ENCODE assay signal across 15 cellular contexts in the genomic region with DNA sequence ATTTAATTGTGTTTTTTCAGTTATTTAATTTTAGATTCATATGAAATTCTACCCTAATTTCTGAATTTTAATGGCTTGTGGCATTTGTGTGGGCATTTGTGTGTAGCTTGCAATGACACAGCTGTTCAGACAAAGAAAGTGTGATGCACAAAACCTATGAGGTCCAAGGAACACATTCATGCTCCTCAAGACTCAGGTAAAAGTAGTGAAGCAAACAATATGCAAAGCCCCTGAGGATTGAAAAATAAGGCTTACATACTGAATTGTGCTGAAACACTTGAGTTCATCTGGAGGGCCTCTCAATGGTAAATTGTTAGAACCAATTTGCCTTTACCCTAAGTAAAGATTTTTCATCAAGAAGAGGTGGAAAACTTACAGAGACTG. TPM values are rescaled to one million over a fixed set of nuclear protein-coding genes. Genes with fewer than 3 reads are reported as not detected.
A peak's percentile ranks its signal among the peaks of the same experiment; 100 is the strongest.
DNase-seq lines count a peak whose midpoint lies in the region; ATAC-seq and TF ChIP-seq lines count a peak whose summit lies in the region.
"Had no signal": no experiment of that assay in that cellular context is flagged by ENCODE, and none has a peak within 500 bp of the region (broad histone marks: within the 10 kb centered on the region; RNA-seq: fewer than 3 reads in every experiment).

No MANE protein-coding gene starts in this region.

- H3K79me2 ChIP-seq in mesendoderm (ENCODE audit: control insufficient read depth, insufficient read depth, low read length): no peaks in the 10 kb centered on the region
- no peaks in the 10 kb centered on the region for H3K79me2 ChIP-seq in GM23338 (replicated peaks; ENCODE audit: insufficient read depth)

- H3K27ac Mint-ChIP-seq in GM23338: no peak overlapping the region
- no peak overlapping the region for H3K27ac Mint-ChIP-seq in activated CD8-positive, alpha-beta T cell treated with anti-CD3 and anti-CD28 coated beads, Interleukin-2, amount 10 ng/mL, durations not matched to agents 7 days and 5 days

- ATAC-seq in GM18519 (IDR thresholded peaks at IDR 0.05; ENCODE audit: low FRiP score, unreplicated experiment) (peak; percentile 22), GM21619 (IDR thresholded peaks at IDR 0.05; ENCODE audit: unreplicated experiment) (peak; percentile 15), GM23338 (no peak)
- no peak for ATAC-seq in activated CD8-positive, alpha-beta T cell treated with anti-CD3 and anti-CD28 coated beads, Interleukin-2, amount 10 ng/mL, durations not matched to agents 7 days and 5 days
- ATAC-seq: left colon had no signal

- H3K23ac ChIP-seq in mesendoderm (ENCODE audit: low read length): no peak overlapping the region

- no peak overlapping the region for H3K4me3 Mint-ChIP-seq in GM23338
- no peak overlapping the region for H3K4me3 Mint-ChIP-seq in activated CD8-positive, alpha-beta T cell treated with anti-CD3 and anti-CD28 coated beads, Interleukin-2, amount 10 ng/mL, durations not matched to agents 7 days and 5 days

- H3K36me3 ChIP-seq in KOPT-K1 (ENCODE audit: insufficient read depth, low read length) (no peaks in the 10 kb centered on the region), mesendoderm (ENCODE audit: control insufficient read depth, insufficient read depth, low read length) (no peaks in the 10 kb centered on the region), GM23338 (ENCODE audit: insufficient read depth) (no peaks in the 10 kb centered on the region)
- H3K36me3 ChIP-seq: sigmoid colon had no signal

- no peak overlapping the region for H2BK15ac ChIP-seq in mesendoderm (replicated peaks; ENCODE audit: low read depth)

- no peak for TF ChIP-seq CTCF in GM23338 (conservative IDR thresholded peaks at IDR 0.05; ENCODE audit: low read depth in 2 of 2)

- no peaks in the 10 kb centered on the region for H3K27me3 ChIP-seq in mesendoderm (ENCODE audit: insufficient read depth, low read length, poor library complexity)
- no peaks in the 10 kb centered on the region for H3K27me3 ChIP-seq in GM23338 (ENCODE audit: insufficient read depth)
- H3K27me3 ChIP-seq: sigmoid colon, testis had no signal

- no peaks in the 10 kb centered on the region for H3F3A ChIP-seq in GM23338 (replicated peaks; ENCODE audit: low read depth)

- H3K4me3 ChIP-seq in mesendoderm (ENCODE audit: low read length) (no peak overlapping the region), GM23338 (no peak overlapping the region)
- H3K4me3 ChIP-seq: sigmoid colon, testis had no signal

- CTCF ChIA-PET in activated CD8-positive, alpha-beta T cell treated with anti-CD3 and anti-CD28 coated beads, Interleukin-2, amount 10 ng/mL, durations not matched to agents 7 days and 5 days (lab: Charles Lee): no interaction called here

- H3K79me1 ChIP-seq in mesendoderm (ENCODE audit: low read length): no peaks in the 10 kb centered on the region

- H3K27me3 Mint-ChIP-seq in GM23338 (ENCODE audit: insufficient read depth, low read depth, poor library complexity): peaks cover 2% of the 10 kb centered on the region
- no peaks in the 10 kb centered on the region for H3K27me3 Mint-ChIP-seq in activated CD8-positive, alpha-beta T cell treated with anti-CD3 and anti-CD28 coated beads, Interleukin-2, amount 10 ng/mL, durations not matched to agents 7 days and 5 days (ENCODE audit: low read depth)
- H3K27me3 Mint-ChIP-seq: activated CD4-positive, alpha-beta T cell treated with anti-CD3 and anti-CD28 coated beads, Interleukin-2, amount 10 ng/mL, durations not matched to agents 24 days and 14 days had no signal

- H3K56ac ChIP-seq in mesendoderm (ENCODE audit: low read length): no peak overlapping the region

- no peak overlapping the region for H2BK5ac ChIP-seq in mesendoderm (ENCODE audit: low read length)

- H2AK5ac ChIP-seq in mesendoderm (ENCODE audit: low read length): peak overlapping the region; percentile 49

- peak overlapping the region; percentile 51 for H3K18ac ChIP-seq in mesendoderm (ENCODE audit: low read length)

- no peaks in the 10 kb centered on the region for H3K4me1 ChIP-seq in mesendoderm (ENCODE audit: control insufficient read depth, low read depth, low read length)
- H3K4me1 ChIP-seq in GM23338 (ENCODE audit: insufficient read depth): no peaks in the 10 kb centered on the region
- H3K4me1 ChIP-seq: sigmoid colon, testis had no signal

- no peak overlapping the region for H3K4me2 ChIP-seq in mesendoderm (ENCODE audit: low read length)
- no peak overlapping the region for H3K4me2 ChIP-seq in GM23338

- no peaks in the 10 kb centered on the region for H3K9me3 Mint-ChIP-seq in GM23338
- no peaks in the 10 kb centered on the region for H3K9me3 Mint-ChIP-seq in activated CD8-positive, alpha-beta T cell treated with anti-CD3 and anti-CD28 coated beads, Interleukin-2, amount 10 ng/mL, durations not matched to agents 7 days and 5 days (ENCODE audit: insufficient read depth)

- H3K27ac ChIP-seq in KOPT-K1 (ENCODE audit: low read depth, low read length, poor library complexity, severe bottlenecking): peak overlapping the region; percentile 66
- no peak overlapping the region for H3K27ac ChIP-seq in mesendoderm (ENCODE audit: low read depth, low read length)
- H3K27ac ChIP-seq in GM23338 (ENCODE audit: low read depth): no peak overlapping the region
- H3K27ac ChIP-seq: sigmoid colon, testis had no signal

- H4K20me1 ChIP-seq in GM23338 (replicated peaks; ENCODE audit: insufficient read depth): no peaks in the 10 kb centered on the region

- H3K4me1 Mint-ChIP-seq in GM23338: no peaks in the 10 kb centered on the region
- peaks cover 30% of the 10 kb centered on the region for H3K4me1 Mint-ChIP-seq in activated CD8-positive, alpha-beta T cell treated with anti-CD3 and anti-CD28 coated beads, Interleukin-2, amount 10 ng/mL, durations not matched to agents 7 days and 5 days (ENCODE audit: low read depth)

- no peaks in the 10 kb centered on the region for H3K9me3 ChIP-seq in KOPT-K1 (ENCODE audit: insufficient read depth, low read length, poor library complexity, severe bottlenecking)
- H3K9me3 ChIP-seq: sigmoid colon, testis had no signal

- H3K4ac ChIP-seq in mesendoderm (ENCODE audit: low read depth, low read length): no peak overlapping the region

- H2BK120ac ChIP-seq in mesendoderm (ENCODE audit: low read depth, low read length): no peak overlapping the region

- POLR2A ChIA-PET in activated CD8-positive, alpha-beta T cell treated with anti-CD3 and anti-CD28 coated beads, Interleukin-2, amount 10 ng/mL, durations not matched to agents 7 days and 5 days (lab: Charles Lee): interaction anchor here (0.7 kb wide), 1 partner anchor 18 kb away, joined by 3 read pairs; no protein-coding TSS in a partner anchor

- no peak overlapping the region for H4K8ac ChIP-seq in mesendoderm (ENCODE audit: low read depth, low read length)

- no peak overlapping the region for H4K5ac ChIP-seq in mesendoderm (ENCODE audit: low read length)

- H3K9me2 ChIP-seq in GM23338 (ENCODE audit: insufficient read depth): peaks cover 6% of the 10 kb centered on the region; the same call in 1 of the 2 replicates

- no peak for DNase-seq in mesendoderm
- no peak for DNase-seq in GM23338 (ENCODE audit: low spot score)
- DNase-seq in activated CD8-positive, alpha-beta T cell treated with anti-CD3 and anti-CD28 coated beads, Interleukin-2, amount 10 ng/mL, durations not matched to agents 7 days and 5 days: no peak
- no peak for DNase-seq in DMS 273 (lab: John Stamatoyannopoulos, UW; ENCODE audit: unreplicated experiment)
- DNase-seq: activated CD4-positive, alpha-beta T cell treated with anti-CD3 and anti-CD28 coated beads, Interleukin-2, amount 10 ng/mL, durations not matched to agents 24 days and 14 days; C1 segment of cervical spinal cord; effector CD4-positive, alpha-beta T cell; left colon; sigmoid colon; stimulated activated CD4-positive, alpha-beta T cell treated with anti-CD3 and anti-CD28 coated beads, Interleukin-2, amount 100 ng/mL, for 48 hours; testis had no signal

- H3K36me3 Mint-ChIP-seq in GM23338 (ENCODE audit: low read depth): no peaks in the 10 kb centered on the region
- H3K36me3 Mint-ChIP-seq in activated CD8-positive, alpha-beta T cell treated with anti-CD3 and anti-CD28 coated beads, Interleukin-2, amount 10 ng/mL, durations not matched to agents 7 days and 5 days (ENCODE audit: low read depth): peaks cover 18% of the 10 kb centered on the region

- H2AFZ ChIP-seq in GM23338: no peak overlapping the region

- H3K9ac ChIP-seq in mesendoderm (ENCODE audit: low read length): no peak overlapping the region

TF ChIP-seq in GM23338, 12 proteins besides CTCF, POLR2A, EP300 and RAD21 (continues in another document):
- TF ChIP-seq ETS1 (IDR thresholded peaks at IDR 0.05): no peak

RNA-seq across cellular contexts. Expression of gene IL7R, which starts 28.1 kb away (rescaled TPM):
- under 0.01 TPM for polyA plus RNA-seq in mesendoderm (2013, experiment 1 of 2)
- polyA plus RNA-seq in mesendoderm (2013, experiment 2 of 2): 0.04 TPM
- total RNA-seq in GM23338 (2014; rRNA removed; shearing (Covaris generic)): not detected in 2 replicates
- not detected in 2 replicates for polyA plus RNA-seq in GM23338 (2016; fragmentation: Nextera tagmentation; extraction: Ambion mirVana)
- total RNA-seq in activated CD8-positive, alpha-beta T cell treated with anti-CD3 and anti-CD28 coated beads, Interleukin-2, amount 10 ng/mL, durations not matched to agents 7 days and 5 days: 10 to 100 TPM; 45.4 to 48.4 TPM

RNA-seq across cellular contexts. Expression of gene CAPSL, which starts 53.6 kb away (rescaled TPM):
- 0.04 TPM for polyA plus RNA-seq in mesendoderm (2013, experiment 1 of 2)
- polyA plus RNA-seq in mesendoderm (2013, experiment 2 of 2): not detected
- total RNA-seq in GM23338 (2014; rRNA removed; shearing (Covaris generic)): not detected in 2 replicates
- 0.37 and 0.73 TPM in 2 replicates for polyA plus RNA-seq in GM23338 (2016; fragmentation: Nextera tagmentation; extraction: Ambion mirVana)
- total RNA-seq in activated CD8-positive, alpha-beta T cell treated with anti-CD3 and anti-CD28 coated beads, Interleukin-2, amount 10 ng/mL, durations not matched to agents 7 days and 5 days: not detected
- total RNA-seq: activated CD4-positive, alpha-beta T cell treated with anti-CD3 and anti-CD28 coated beads, Interleukin-2, amount 10 ng/mL, durations not matched to agents 24 days and 14 days; left colon; osteocyte; sigmoid colon had no signal
- polyA plus RNA-seq: sigmoid colon had no signal

Comparison
In these comparisons a context has a peak if more than half of its experiments do, and no peak if none do; other contexts are left out.
1. ATAC-seq: peak in GM18519 (single experiment) and GM21619 (single experiment); none in GM23338 (single experiment) and activated CD8-positive, alpha-beta T cell treated with anti-CD3 and anti-CD28 coated beads, Interleukin-2, amount 10 ng/mL, durations not matched to agents 7 days and 5 days (single experiment).
2. RNA of gene IL7R, which starts 28.1 kb away (total RNA-seq): 45.4 to 48.4 TPM in activated CD8-positive, alpha-beta T cell treated with anti-CD3 and anti-CD28 coated beads, Interleukin-2, amount 10 ng/mL, durations not matched to agents 7 days and 5 days; not detected in GM23338; every median in the first group is over 10 times any median in the second.